In genomic region chr20:32510120-32510600, GRCh38 we compare ENCODE assay signal across 1 cellular context.
TF ChIP-seq lines count a peak whose summit lies in the region.

No MANE protein-coding gene starts in this region.

TF ChIP-seq in HepG2, 621 proteins besides CTCF, POLR2A, EP300 and RAD21 (continued from another document and continues in another):
- TF ChIP-seq ZNF414 (CRISPR knock-in tag; IDR thresholded peaks at IDR 0.05) (no peak), ZNF136 (CRISPR knock-in tag; IDR thresholded peaks at IDR 0.05; ENCODE audit: low read depth) (no peak), PBX2 (CRISPR knock-in tag; IDR thresholded peaks at IDR 0.05) (0 out of 2 replicates have a peak, but pooled peaks have one; percentile 12), PREB (CRISPR knock-in tag; IDR thresholded peaks at IDR 0.05) (no peak), MAFG (CRISPR knock-in tag; IDR thresholded peaks at IDR 0.05) (no peak), ZSCAN22 (CRISPR knock-in tag; IDR thresholded peaks at IDR 0.05) (no peak), SMAD9 (CRISPR knock-in tag; IDR thresholded peaks at IDR 0.05) (0 out of 2 replicates have a peak, but pooled peaks have one; percentile 3), ZNF768 (CRISPR knock-in tag; IDR thresholded peaks at IDR 0.05) (peak; percentile 70; the same call in 1 of the 2 replicates), ZNF720 (CRISPR knock-in tag; IDR thresholded peaks at IDR 0.05) (no peak), HDAC2 (CRISPR knock-in tag; IDR thresholded peaks at IDR 0.05) (no peak), ZNF430 (CRISPR knock-in tag; IDR thresholded peaks at IDR 0.05) (0 out of 2 replicates have a peak, but pooled peaks have one; percentile 61), ZNF83 (CRISPR knock-in tag; IDR thresholded peaks at IDR 0.05; ENCODE audit: borderline replicate concordance) (no peak), ZNF644 (CRISPR knock-in tag; IDR thresholded peaks at IDR 0.05; ENCODE audit: low read depth) (no peak), ZNF563 (CRISPR knock-in tag; IDR thresholded peaks at IDR 0.05) (0 out of 2 replicates have a peak, but pooled peaks have one; percentile 37), CHD4 (IDR thresholded peaks at IDR 0.05; ENCODE audit: borderline replicate concordance, low read length) (no peak), ZMAT3 (CRISPR knock-in tag; conservative IDR thresholded peaks at IDR 0.05) (no peak), NR2F1 (CRISPR knock-in tag; IDR thresholded peaks at IDR 0.05) (no peak), CHD2 (IDR thresholded peaks at IDR 0.05; ENCODE audit: low read depth, low read length) (no peak), HCFC1 (IDR thresholded peaks at IDR 0.05; ENCODE audit: low read depth, low read length) (no peak), NFKB2 (CRISPR knock-in tag; IDR thresholded peaks at IDR 0.05; ENCODE audit: borderline replicate concordance) (0 out of 2 replicates have a peak, but pooled peaks have one; percentile 13), ZBTB44 (CRISPR knock-in tag; IDR thresholded peaks at IDR 0.05) (no peak), ZSCAN21 (CRISPR knock-in tag; IDR thresholded peaks at IDR 0.05; ENCODE audit: borderline replicate concordance) (peak; percentile 52; the same call in 1 of the 2 replicates), TBX3 (IDR thresholded peaks at IDR 0.05; ENCODE audit: borderline replicate concordance) (no peak), ZBTB4 (CRISPR knock-in tag; IDR thresholded peaks at IDR 0.05; ENCODE audit: borderline replicate concordance) (no peak; the same call in 1 of the 2 replicates), KLF16 (CRISPR knock-in tag; IDR thresholded peaks at IDR 0.05) (0 out of 4 replicates have a peak, but pooled peaks of 1 of the 2 experiments have one; percentile 5)
- TF ChIP-seq, protein P1, sequence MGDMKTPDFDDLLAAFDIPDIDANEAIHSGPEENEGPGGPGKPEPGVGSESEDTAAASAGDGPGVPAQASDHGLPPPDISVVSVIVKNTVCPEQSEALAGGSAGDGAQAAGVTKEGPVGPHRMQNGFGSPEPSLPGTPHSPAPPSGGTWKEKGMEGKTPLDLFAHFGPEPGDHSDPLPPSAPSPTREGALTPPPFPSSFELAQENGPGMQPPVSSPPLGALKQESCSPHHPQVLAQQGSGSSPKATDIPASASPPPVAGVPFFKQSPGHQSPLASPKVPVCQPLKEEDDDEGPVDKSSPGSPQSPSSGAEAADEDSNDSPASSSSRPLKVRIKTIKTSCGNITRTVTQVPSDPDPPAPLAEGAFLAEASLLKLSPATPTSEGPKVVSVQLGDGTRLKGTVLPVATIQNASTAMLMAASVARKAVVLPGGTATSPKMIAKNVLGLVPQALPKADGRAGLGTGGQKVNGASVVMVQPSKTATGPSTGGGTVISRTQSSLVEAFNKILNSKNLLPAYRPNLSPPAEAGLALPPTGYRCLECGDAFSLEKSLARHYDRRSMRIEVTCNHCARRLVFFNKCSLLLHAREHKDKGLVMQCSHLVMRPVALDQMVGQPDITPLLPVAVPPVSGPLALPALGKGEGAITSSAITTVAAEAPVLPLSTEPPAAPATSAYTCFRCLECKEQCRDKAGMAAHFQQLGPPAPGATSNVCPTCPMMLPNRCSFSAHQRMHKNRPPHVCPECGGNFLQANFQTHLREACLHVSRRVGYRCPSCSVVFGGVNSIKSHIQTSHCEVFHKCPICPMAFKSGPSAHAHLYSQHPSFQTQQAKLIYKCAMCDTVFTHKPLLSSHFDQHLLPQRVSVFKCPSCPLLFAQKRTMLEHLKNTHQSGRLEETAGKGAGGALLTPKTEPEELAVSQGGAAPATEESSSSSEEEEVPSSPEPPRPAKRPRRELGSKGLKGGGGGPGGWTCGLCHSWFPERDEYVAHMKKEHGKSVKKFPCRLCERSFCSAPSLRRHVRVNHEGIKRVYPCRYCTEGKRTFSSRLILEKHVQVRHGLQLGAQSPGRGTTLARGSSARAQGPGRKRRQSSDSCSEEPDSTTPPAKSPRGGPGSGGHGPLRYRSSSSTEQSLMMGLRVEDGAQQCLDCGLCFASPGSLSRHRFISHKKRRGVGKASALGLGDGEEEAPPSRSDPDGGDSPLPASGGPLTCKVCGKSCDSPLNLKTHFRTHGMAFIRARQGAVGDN (CRISPR knock-in tag; IDR thresholded peaks at IDR 0.05): peak; percentile 35; the same call in 1 of the 2 replicates
- TF ChIP-seq, protein P2, sequence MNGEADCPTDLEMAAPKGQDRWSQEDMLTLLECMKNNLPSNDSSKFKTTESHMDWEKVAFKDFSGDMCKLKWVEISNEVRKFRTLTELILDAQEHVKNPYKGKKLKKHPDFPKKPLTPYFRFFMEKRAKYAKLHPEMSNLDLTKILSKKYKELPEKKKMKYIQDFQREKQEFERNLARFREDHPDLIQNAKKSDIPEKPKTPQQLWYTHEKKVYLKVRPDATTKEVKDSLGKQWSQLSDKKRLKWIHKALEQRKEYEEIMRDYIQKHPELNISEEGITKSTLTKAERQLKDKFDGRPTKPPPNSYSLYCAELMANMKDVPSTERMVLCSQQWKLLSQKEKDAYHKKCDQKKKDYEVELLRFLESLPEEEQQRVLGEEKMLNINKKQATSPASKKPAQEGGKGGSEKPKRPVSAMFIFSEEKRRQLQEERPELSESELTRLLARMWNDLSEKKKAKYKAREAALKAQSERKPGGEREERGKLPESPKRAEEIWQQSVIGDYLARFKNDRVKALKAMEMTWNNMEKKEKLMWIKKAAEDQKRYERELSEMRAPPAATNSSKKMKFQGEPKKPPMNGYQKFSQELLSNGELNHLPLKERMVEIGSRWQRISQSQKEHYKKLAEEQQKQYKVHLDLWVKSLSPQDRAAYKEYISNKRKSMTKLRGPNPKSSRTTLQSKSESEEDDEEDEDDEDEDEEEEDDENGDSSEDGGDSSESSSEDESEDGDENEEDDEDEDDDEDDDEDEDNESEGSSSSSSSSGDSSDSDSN (CRISPR knock-in tag; IDR thresholded peaks at IDR 0.05): peak; percentile 3; the same call in 1 of the 2 replicates
- TF ChIP-seq, protein P3, sequence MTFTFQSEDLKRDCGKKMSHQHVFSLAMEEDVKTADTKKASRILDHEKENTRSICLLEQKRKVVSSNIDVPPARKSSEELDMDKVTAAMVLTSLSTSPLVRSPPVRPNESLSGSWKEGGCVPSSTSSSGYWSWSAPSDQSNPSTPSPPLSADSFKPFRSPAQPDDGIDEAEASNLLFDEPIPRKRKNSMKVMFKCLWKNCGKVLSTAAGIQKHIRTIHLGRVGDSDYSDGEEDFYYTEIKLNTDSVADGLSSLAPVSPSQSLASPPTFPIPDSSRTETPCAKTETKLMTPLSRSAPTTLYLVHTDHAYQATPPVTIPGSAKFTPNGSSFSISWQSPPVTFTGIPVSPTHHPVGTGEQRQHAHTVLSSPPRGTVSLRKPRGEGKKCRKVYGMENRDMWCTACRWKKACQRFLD (CRISPR knock-in tag; IDR thresholded peaks at IDR 0.05; ENCODE audit: borderline replicate concordance): 0 out of 2 replicates have a peak, but pooled peaks have one; percentile 16
- TF ChIP-seq, protein P4, sequence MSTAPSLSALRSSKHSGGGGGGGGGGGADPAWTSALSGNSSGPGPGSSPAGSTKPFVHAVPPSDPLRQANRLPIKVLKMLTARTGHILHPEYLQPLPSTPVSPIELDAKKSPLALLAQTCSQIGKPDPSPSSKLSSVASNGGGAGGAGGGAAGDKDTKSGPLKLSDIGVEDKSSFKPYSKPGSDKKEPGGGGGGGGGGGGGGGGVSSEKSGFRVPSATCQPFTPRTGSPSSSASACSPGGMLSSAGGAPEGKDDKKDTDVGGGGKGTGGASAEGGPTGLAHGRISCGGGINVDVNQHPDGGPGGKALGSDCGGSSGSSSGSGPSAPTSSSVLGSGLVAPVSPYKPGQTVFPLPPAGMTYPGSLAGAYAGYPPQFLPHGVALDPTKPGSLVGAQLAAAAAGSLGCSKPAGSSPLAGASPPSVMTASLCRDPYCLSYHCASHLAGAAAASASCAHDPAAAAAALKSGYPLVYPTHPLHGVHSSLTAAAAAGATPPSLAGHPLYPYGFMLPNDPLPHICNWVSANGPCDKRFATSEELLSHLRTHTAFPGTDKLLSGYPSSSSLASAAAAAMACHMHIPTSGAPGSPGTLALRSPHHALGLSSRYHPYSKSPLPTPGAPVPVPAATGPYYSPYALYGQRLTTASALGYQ (CRISPR knock-in tag; IDR thresholded peaks at IDR 0.05): no peak
- TF ChIP-seq, protein P5, sequence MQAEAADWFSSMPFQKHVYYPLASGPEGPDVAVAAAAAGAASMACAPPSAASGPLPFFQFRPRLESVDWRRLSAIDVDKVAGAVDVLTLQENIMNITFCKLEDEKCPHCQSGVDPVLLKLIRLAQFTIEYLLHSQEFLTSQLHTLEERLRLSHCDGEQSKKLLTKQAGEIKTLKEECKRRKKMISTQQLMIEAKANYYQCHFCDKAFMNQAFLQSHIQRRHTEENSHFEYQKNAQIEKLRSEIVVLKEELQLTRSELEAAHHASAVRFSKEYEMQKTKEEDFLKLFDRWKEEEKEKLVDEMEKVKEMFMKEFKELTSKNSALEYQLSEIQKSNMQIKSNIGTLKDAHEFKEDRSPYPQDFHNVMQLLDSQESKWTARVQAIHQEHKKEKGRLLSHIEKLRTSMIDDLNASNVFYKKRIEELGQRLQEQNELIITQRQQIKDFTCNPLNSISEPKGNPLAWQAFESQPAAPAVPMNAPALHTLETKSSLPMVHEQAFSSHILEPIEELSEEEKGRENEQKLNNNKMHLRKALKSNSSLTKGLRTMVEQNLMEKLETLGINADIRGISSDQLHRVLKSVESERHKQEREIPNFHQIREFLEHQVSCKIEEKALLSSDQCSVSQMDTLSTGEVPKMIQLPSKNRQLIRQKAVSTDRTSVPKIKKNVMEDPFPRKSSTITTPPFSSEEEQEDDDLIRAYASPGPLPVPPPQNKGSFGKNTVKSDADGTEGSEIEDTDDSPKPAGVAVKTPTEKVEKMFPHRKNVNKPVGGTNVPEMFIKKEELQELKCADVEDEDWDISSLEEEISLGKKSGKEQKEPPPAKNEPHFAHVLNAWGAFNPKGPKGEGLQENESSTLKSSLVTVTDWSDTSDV (CRISPR knock-in tag; IDR thresholded peaks at IDR 0.05): peak; percentile 9; the same call in 1 of the 2 replicates
